ENCODE assay signal across 1 cellular context in the genomic region with DNA sequence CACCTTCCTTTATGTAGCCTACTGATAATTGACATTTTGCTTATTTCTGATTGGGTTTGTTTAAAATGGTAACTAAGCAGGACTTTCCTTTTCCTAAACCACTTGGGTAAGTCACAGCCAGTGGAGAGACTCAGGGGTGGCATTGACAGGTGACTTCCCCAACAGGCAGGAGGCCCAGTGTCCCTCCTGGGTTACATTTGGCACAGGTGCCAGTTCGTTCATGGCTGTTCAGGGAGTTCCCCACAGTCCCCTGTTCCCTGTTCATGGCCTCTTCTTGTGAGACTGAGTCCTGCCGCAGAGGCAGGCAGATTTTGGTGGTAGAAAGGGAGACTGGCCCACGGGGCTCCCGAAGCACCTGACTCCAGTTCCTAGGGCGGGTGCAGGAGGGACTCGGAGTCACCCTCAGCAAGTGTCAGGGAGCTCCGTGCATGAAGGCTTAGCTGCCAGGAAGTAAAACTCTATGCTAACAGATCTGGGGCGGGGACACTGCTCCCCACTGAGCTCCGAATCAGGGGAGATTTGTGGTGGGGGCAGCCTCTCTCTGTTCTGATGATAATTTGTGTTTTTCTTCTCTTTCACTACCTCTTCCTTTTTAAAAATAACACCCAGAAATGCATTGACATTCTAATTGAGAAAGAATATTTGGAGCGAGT.
TF ChIP-seq lines count a peak whose summit lies in the region.

No MANE protein-coding gene starts in this region.

TF ChIP-seq in GM23338, 12 proteins besides CTCF, POLR2A, EP300 and RAD21 (continued from another document):
- TF ChIP-seq, protein P1, sequence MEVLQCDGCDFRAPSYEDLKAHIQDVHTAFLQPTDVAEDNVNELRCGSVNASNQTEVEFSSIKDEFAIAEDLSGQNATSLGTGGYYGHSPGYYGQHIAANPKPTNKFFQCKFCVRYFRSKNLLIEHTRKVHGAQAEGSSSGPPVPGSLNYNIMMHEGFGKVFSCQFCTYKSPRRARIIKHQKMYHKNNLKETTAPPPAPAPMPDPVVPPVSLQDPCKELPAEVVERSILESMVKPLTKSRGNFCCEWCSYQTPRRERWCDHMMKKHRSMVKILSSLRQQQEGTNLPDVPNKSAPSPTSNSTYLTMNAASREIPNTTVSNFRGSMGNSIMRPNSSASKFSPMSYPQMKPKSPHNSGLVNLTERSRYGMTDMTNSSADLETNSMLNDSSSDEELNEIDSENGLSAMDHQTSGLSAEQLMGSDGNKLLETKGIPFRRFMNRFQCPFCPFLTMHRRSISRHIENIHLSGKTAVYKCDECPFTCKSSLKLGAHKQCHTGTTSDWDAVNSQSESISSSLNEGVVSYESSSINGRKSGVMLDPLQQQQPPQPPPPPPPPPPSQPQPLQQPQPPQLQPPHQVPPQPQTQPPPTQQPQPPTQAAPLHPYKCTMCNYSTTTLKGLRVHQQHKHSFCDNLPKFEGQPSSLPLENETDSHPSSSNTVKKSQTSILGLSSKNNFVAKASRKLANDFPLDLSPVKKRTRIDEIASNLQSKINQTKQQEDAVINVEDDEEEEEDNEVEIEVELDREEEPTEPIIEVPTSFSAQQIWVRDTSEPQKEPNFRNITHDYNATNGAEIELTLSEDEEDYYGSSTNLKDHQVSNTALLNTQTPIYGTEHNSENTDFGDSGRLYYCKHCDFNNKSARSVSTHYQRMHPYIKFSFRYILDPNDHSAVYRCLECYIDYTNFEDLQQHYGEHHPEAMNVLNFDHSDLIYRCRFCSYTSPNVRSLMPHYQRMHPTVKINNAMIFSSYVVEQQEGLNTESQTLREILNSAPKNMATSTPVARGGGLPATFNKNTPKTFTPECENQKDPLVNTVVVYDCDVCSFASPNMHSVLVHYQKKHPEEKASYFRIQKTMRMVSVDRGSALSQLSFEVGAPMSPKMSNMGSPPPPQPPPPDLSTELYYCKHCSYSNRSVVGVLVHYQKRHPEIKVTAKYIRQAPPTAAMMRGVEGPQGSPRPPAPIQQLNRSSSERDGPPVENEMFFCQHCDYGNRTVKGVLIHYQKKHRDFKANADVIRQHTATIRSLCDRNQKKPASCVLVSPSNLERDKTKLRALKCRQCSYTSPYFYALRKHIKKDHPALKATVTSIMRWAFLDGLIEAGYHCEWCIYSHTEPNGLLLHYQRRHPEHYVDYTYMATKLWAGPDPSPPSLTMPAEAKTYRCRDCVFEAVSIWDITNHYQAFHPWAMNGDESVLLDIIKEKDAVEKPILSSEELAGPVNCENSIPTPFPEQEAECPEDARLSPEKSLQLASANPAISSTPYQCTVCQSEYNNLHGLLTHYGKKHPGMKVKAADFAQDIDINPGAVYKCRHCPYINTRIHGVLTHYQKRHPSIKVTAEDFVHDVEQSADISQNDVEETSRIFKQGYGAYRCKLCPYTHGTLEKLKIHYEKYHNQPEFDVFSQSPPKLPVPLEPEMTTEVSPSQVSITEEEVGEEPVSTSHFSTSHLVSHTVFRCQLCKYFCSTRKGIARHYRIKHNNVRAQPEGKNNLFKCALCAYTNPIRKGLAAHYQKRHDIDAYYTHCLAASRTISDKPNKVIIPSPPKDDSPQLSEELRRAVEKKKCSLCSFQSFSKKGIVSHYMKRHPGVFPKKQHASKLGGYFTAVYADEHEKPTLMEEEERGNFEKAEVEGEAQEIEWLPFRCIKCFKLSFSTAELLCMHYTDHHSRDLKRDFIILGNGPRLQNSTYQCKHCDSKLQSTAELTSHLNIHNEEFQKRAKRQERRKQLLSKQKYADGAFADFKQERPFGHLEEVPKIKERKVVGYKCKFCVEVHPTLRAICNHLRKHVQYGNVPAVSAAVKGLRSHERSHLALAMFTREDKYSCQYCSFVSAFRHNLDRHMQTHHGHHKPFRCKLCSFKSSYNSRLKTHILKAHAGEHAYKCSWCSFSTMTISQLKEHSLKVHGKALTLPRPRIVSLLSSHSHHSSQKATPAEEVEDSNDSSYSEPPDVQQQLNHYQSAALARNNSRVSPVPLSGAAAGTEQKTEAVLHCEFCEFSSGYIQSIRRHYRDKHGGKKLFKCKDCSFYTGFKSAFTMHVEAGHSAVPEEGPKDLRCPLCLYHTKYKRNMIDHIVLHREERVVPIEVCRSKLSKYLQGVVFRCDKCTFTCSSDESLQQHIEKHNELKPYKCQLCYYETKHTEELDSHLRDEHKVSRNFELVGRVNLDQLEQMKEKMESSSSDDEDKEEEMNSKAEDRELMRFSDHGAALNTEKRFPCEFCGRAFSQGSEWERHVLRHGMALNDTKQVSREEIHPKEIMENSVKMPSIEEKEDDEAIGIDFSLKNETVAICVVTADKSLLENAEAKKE (CRISPR knock-in tag; IDR thresholded peaks at IDR 0.05) = no peak
- no peak for TF ChIP-seq EZH2 (IDR thresholded peaks at IDR 0.05; ENCODE audit: low read depth, unreplicated experiment)
- no peak for TF ChIP-seq POLR2AphosphoS5 (IDR thresholded peaks at IDR 0.05; ENCODE audit: low read depth)
